25 cellular contexts compared by ENCODE assay signal in genomic region chr3:124745092-124745491, GRCh38. TPM values are rescaled to one million over a fixed set of nuclear protein-coding genes. Genes with fewer than 3 reads are reported as not detected.
DNase-seq lines count a peak whose midpoint lies in the region; ATAC-seq, FAIRE-seq and TF ChIP-seq lines count a peak whose summit lies in the region.
"Had no signal": no experiment of that assay in that cellular context is flagged by ENCODE, and none has a peak within 500 bp of the region (broad histone marks: within the 10 kb centered on the region; RNA-seq: fewer than 3 reads in every experiment).

No MANE protein-coding gene starts in this region.

- H3K9me1 ChIP-seq in keratinocyte (ENCODE audit: control insufficient read depth, extremely low read depth, insufficient read depth, low read length) = peaks cover 2% of the 10 kb centered on the region

- no peak for FAIRE-seq in keratinocyte (lab: Jason Lieb, UNC)
- FAIRE-seq: endometrium, GM18507, RCC 7860 had no signal

- ATAC-seq in HG03521 (IDR thresholded peaks at IDR 0.05; ENCODE audit: unreplicated experiment) = no peak
- ATAC-seq: activated CD4-positive, alpha-beta T cell treated with anti-CD3 and anti-CD28 coated beads for 36 hours; heart left ventricle; left lobe of liver; natural killer cell; stimulated activated naive B cell treated with anti-CD40 and anti-IgM and Interleukin-4, amounts not matched to agents 10 μg/mL and 1 μg/mL and 100 μg/mL, for 72 hours; T-helper 17 cell had no signal

- dilution Hi-C loops in keratinocyte (cut with MboI; ENCODE audit: extremely low pct_ligation_motif_present, low sequenced_read_pairs) = no loop called here

- H3K9ac ChIP-seq in keratinocyte (ENCODE audit: control insufficient read depth, extremely low read depth, insufficient read depth, low read length) = no peak overlapping the region

- H3K4me1 ChIP-seq in keratinocyte (ENCODE audit: control insufficient read depth, extremely low read depth, insufficient read depth, low read length) = peaks cover 33% of the 10 kb centered on the region
- H3K4me1 ChIP-seq: heart left ventricle, spleen had no signal

- H3K9me3 Mint-ChIP-seq in chondrocyte (ENCODE audit: low read depth) = no peaks in the 10 kb centered on the region
- H3K9me3 Mint-ChIP-seq: activated T-cell treated with anti-CD3 and anti-CD28 coated beads, Interleukin-2, amount 50 U/mL, for 24 hours; CD14-positive monocyte; mesothelial cell of epicardium; natural killer cell; stimulated activated naive B cell treated with anti-CD40 and anti-IgM and Interleukin-4, amounts not matched to agents 10 μg/mL and 1 μg/mL and 100 μg/mL, for 72 hours had no signal

- H3K4me3 ChIP-seq in AG10803 (ENCODE audit: low read length) (no peak overlapping the region), keratinocyte (ENCODE audit: control insufficient read depth in 2 of 3, extremely low read depth in 1 of 3, insufficient read depth in 2 of 3, low read depth in 1 of 3, low read length in 3 of 3) (no peak overlapping the region)
- H3K4me3 ChIP-seq: adrenal gland, heart left ventricle, spleen, testis had no signal

- H3K36me3 Mint-ChIP-seq in chondrocyte (ENCODE audit: low read depth) = peaks cover 12% of the 10 kb centered on the region

- H3K4me3 Mint-ChIP-seq in chondrocyte (ENCODE audit: unreplicated experiment) = no peak overlapping the region
- H3K4me3 Mint-ChIP-seq: activated CD4-positive, alpha-beta T cell treated with anti-CD3 and anti-CD28 coated beads for 36 hours; activated T-cell treated with anti-CD3 and anti-CD28 coated beads, Interleukin-2, amount 50 U/mL, for 24 hours; CD14-positive monocyte; mesothelial cell of epicardium; natural killer cell; stimulated activated naive B cell treated with anti-CD40 and anti-IgM and Interleukin-4, amounts not matched to agents 10 μg/mL and 1 μg/mL and 100 μg/mL, for 72 hours; T-helper 17 cell had no signal

- peak; percentile 20 for DNase-seq in AG10803 (ENCODE audit: low read depth)
- DNase-seq in HT-29 (ENCODE audit: low spot score) = peak; percentile 61
- DNase-seq in chondrocyte (ENCODE audit: low spot score) = no peak
- no peak for DNase-seq in keratinocyte (ENCODE audit: low read depth, low spot score)
- DNase-seq in HCEC 1CT = no peak
- DNase-seq in DMS153 treated with DMSO at 0.1 percent for 48 hours (lab: John Stamatoyannopoulos, UW; ENCODE audit: unreplicated experiment) = no peak
- DNase-seq in NCI-H524 (lab: John Stamatoyannopoulos, UW) = no peak
- DNase-seq: activated CD4-positive, alpha-beta T cell treated with anti-CD3 and anti-CD28 coated beads for 36 hours; activated T-cell treated with anti-CD3 and anti-CD28 coated beads, Interleukin-2, amount 50 U/mL, for 24 hours; adrenal gland; heart left ventricle; natural killer cell; NCI-H526; spleen; stimulated activated CD4-positive, alpha-beta T cell treated with anti-CD3 and anti-CD28 coated beads, Interleukin-4, amount 100 ng/mL, for 24 hours; stimulated activated naive B cell treated with anti-CD40 and anti-IgM and Interleukin-4, amounts not matched to agents 10 μg/mL and 1 μg/mL and 100 μg/mL, for 72 hours; T-helper 17 cell; testis had no signal

- no peaks in the 10 kb centered on the region for H3K27me3 ChIP-seq in keratinocyte (ENCODE audit: control insufficient read depth, extremely low read depth, insufficient read depth, low read length)
- H3K27me3 ChIP-seq: adrenal gland, heart left ventricle, spleen, testis had no signal

- no peaks in the 10 kb centered on the region for H3K9me3 ChIP-seq in keratinocyte (ENCODE audit: control insufficient read depth, low read depth, low read length)
- H3K9me3 ChIP-seq: adrenal gland, heart left ventricle, spleen, testis had no signal

- peaks cover 2% of the 10 kb centered on the region for H3K79me2 ChIP-seq in keratinocyte (ENCODE audit: control insufficient read depth, insufficient read depth, low read length)

- peak overlapping the region; percentile 24 for H3K27ac Mint-ChIP-seq in chondrocyte (ENCODE audit: unreplicated experiment)
- H3K27ac Mint-ChIP-seq: activated CD4-positive, alpha-beta T cell treated with anti-CD3 and anti-CD28 coated beads for 36 hours; mesothelial cell of epicardium; natural killer cell; stimulated activated naive B cell treated with anti-CD40 and anti-IgM and Interleukin-4, amounts not matched to agents 10 μg/mL and 1 μg/mL and 100 μg/mL, for 72 hours; T-helper 17 cell had no signal

- H4K20me1 ChIP-seq in keratinocyte (ENCODE audit: control insufficient read depth, extremely low read depth, insufficient read depth, low read length) = no peaks in the 10 kb centered on the region

- H2AFZ ChIP-seq in keratinocyte (ENCODE audit: control insufficient read depth, low read length) = no peak overlapping the region

- H3K27me3 Mint-ChIP-seq in chondrocyte (ENCODE audit: low read depth) = no peaks in the 10 kb centered on the region
- H3K27me3 Mint-ChIP-seq: activated CD4-positive, alpha-beta T cell treated with anti-CD3 and anti-CD28 coated beads for 36 hours; activated T-cell treated with anti-CD3 and anti-CD28 coated beads, Interleukin-2, amount 50 U/mL, for 24 hours; stimulated activated naive B cell treated with anti-CD40 and anti-IgM and Interleukin-4, amounts not matched to agents 10 μg/mL and 1 μg/mL and 100 μg/mL, for 72 hours; T-helper 17 cell had no signal

- no peak overlapping the region for H3K4me2 ChIP-seq in keratinocyte (ENCODE audit: control insufficient read depth, extremely low read depth, insufficient read depth, low read depth, low read length)

- H3K4me1 Mint-ChIP-seq in chondrocyte (ENCODE audit: low read depth) = peaks cover 9% of the 10 kb centered on the region
- H3K4me1 Mint-ChIP-seq: activated CD4-positive, alpha-beta T cell treated with anti-CD3 and anti-CD28 coated beads for 36 hours; CD14-positive monocyte; mesothelial cell of epicardium; natural killer cell had no signal

- peak overlapping the region; percentile 23 for H3K27ac ChIP-seq in keratinocyte (ENCODE audit: control insufficient read depth, insufficient read depth, low read length)
- H3K27ac ChIP-seq: adrenal gland, heart left ventricle, testis had no signal

- peaks cover 9 to 34% of the 10 kb centered on the region in 2 experiments for H3K36me3 ChIP-seq in keratinocyte (ENCODE audit: control insufficient read depth in 2 of 2, extremely low read depth in 1 of 2, insufficient read depth in 2 of 2, low read length in 2 of 2)

- TF ChIP-seq CTCF in AG10803 (conservative IDR thresholded peaks at IDR 0.05; ENCODE audit: low read length) = no peak
- TF ChIP-seq CTCF in chondrocyte (IDR thresholded peaks at IDR 0.05) = no peak
- no peak for TF ChIP-seq CTCF in keratinocyte (optimal IDR thresholded peaks at IDR 0.05 in 1 of 3, IDR thresholded peaks at IDR 0.05 in 1 of 3, conservative IDR thresholded peaks at IDR 0.05 in 1 of 3; ENCODE audit: extremely low read depth in 1 of 3, insufficient read depth in 2 of 3, low read length in 3 of 3)

RNA-seq across cellular contexts. Expression of gene UMPS, which starts 14.8 kb away (rescaled TPM):
- total RNA-seq in HT-29 (2014; rRNA removed; shearing (Covaris generic)) = 57.3 and 70.2 TPM in 2 replicates
- total RNA-seq in chondrocyte = 16.6 to 24.0 TPM (median 19.4 TPM) in 3 replicates
- 43.2 to 53.7 TPM (median 51.7 TPM) in 3 replicates for polyA plus RNA-seq in keratinocyte
- 55.3 TPM for polyA plus RNA-seq in keratinocyte (2011; ENCODE audit: low read depth)
- 25.8 and 35.3 TPM in 2 replicates for polyA plus RNA-seq in keratinocyte (2011; cell fraction: cytosol; rRNA removed)
- 40.5 and 52.5 TPM in 2 replicates for polyA plus RNA-seq in keratinocyte (2011; cell fraction: nucleus; rRNA removed)
- polyA plus RNA-seq in keratinocyte (2012; ENCODE audit: low replicate concordance) = 21.1 and 30.6 TPM in 2 replicates
- 30.4 to 61.2 TPM (median 43.1 TPM) in 3 replicates for polyA minus RNA-seq in keratinocyte
- polyA minus RNA-seq in keratinocyte (2011; cell fraction: cytosol; rRNA and poly(A)+ RNA removed) = 89.2 TPM
- 16.4 and 29.3 TPM in 2 replicates for polyA minus RNA-seq in keratinocyte (2011; cell fraction: nucleus; rRNA and poly(A)+ RNA removed)

Comparison
In these comparisons a context has a peak if more than half of its experiments do, and no peak if none do; other contexts are left out.
1. DNase-seq: peak in AG10803 (single experiment) and HT-29 (single experiment); none in chondrocyte (single experiment), keratinocyte (single experiment), HCEC 1CT (single experiment), DMS153 treated with DMSO at 0.1 percent for 48 hours (single experiment) and NCI-H524 (0 of 2).